Comparison of ENCODE assay signal across 14 cellular contexts in the genomic region with DNA sequence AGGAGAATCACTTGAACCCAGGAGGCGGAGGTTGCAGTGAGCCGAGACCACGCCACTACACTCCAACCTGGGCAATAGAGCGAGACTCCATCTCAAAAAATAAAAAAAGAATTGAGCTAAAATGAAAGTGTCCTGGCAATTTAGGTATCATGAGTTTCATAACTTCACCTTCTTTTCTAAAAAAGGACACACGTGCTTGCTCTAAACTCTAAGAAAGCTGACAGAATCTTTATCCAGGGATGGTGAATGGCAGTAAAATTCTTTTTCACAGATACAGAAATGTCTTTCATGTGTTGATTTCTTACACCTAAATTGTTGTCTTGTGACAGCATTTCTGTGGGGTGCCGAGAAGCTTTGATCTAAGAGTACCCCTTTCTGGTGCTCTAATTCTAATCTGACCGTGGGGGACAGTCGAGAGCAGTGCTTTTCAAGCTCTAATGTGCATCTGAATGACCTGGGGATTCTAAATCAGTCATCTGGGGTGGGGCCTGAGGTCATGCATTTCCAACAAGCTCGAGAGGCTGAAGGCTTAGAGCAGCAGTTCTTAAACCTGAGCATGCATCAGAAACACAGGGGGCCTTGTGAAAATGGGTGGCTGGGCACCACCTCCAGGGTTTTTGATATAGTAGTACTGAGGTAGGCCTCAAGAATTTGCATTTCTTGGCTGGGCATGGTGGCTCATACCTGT. TPM values are rescaled to one million over a fixed set of nuclear protein-coding genes. Genes with fewer than 3 reads are reported as not detected.
DNase-seq lines count a peak whose midpoint lies in the region; ATAC-seq and TF ChIP-seq lines count a peak whose summit lies in the region.
"Had no signal": no experiment of that assay in that cellular context is flagged by ENCODE, and none has a peak within 500 bp of the region (broad histone marks: within the 10 kb centered on the region; RNA-seq: fewer than 3 reads in every experiment).

No MANE protein-coding gene starts in this region.

- no peak overlapping the region for H4K8ac ChIP-seq in mesendoderm (ENCODE audit: low read depth, low read length)

- ATAC-seq in GM18861 (IDR thresholded peaks at IDR 0.05; ENCODE audit: unreplicated experiment) (peak; percentile 41), GM21737 (IDR thresholded peaks at IDR 0.05; ENCODE audit: unreplicated experiment) (peak; percentile 37), HG03354 (IDR thresholded peaks at IDR 0.05; ENCODE audit: poor library complexity, severe bottlenecking, unreplicated experiment) (peak; percentile 54), left cardiac atrium (no peak)

- peaks cover 34% of the 10 kb centered on the region for H3K27me3 Mint-ChIP-seq in HFFc6 (ENCODE audit: insufficient read depth)

- no CpG with 5 or more reads among the region's 9 CpGs for WGBS in mesendoderm (ENCODE audit: extremely low coverage, insufficient coverage, low lambda C conversion rate)

- no peak overlapping the region for H3K56ac ChIP-seq in mesendoderm (ENCODE audit: low read length)

- H3K79me1 ChIP-seq in mesendoderm (ENCODE audit: low read length) = no peaks in the 10 kb centered on the region

- H3K9me3 Mint-ChIP-seq in HFFc6 = peaks cover 3% of the 10 kb centered on the region; the same call in 1 of the 2 replicates
- H3K9me3 Mint-ChIP-seq: neural crest cell had no signal

- no peak overlapping the region for H2AK5ac ChIP-seq in mesendoderm (ENCODE audit: low read length)

- no peaks in the 10 kb centered on the region for H3K36me3 ChIP-seq in mesendoderm (ENCODE audit: control insufficient read depth, insufficient read depth, low read length)

- no peaks in the 10 kb centered on the region for H3K4me1 Mint-ChIP-seq in HFFc6 (ENCODE audit: low read depth)

- H3K36me3 Mint-ChIP-seq in HFFc6 (ENCODE audit: low read depth) = no peaks in the 10 kb centered on the region

- TF ChIP-seq CTCF in HFFc6 (IDR thresholded peaks at IDR 0.05) = no peak

- H3K9ac ChIP-seq in mesendoderm (ENCODE audit: low read length) = no peak overlapping the region

- no peak overlapping the region for H3K4me2 ChIP-seq in mesendoderm (ENCODE audit: low read length)

- H2BK15ac ChIP-seq in mesendoderm (replicated peaks; ENCODE audit: low read depth) = no peak overlapping the region

- no peaks in the 10 kb centered on the region for H3K79me2 ChIP-seq in mesendoderm (ENCODE audit: control insufficient read depth, insufficient read depth, low read length)

- intact Hi-C loops in left cardiac atrium (cut with DNase I) = no loop called here

- no peak overlapping the region for H2BK5ac ChIP-seq in mesendoderm (ENCODE audit: low read length)

- no peak overlapping the region for H3K4ac ChIP-seq in mesendoderm (ENCODE audit: low read depth, low read length)

- no peaks in the 10 kb centered on the region for H3K27me3 ChIP-seq in mesendoderm (ENCODE audit: insufficient read depth, low read length, poor library complexity)

- H3K4me3 ChIP-seq in mesendoderm (ENCODE audit: low read length) = no peak overlapping the region
- H3K4me3 ChIP-seq: coronary artery had no signal

- no peak overlapping the region for H3K27ac ChIP-seq in mesendoderm (ENCODE audit: low read depth, low read length)
- H3K27ac ChIP-seq: coronary artery had no signal

- H3K18ac ChIP-seq in mesendoderm (ENCODE audit: low read length) = no peak overlapping the region

- no peak overlapping the region for H3K4me3 Mint-ChIP-seq in HFFc6
- H3K4me3 Mint-ChIP-seq: neural crest cell had no signal

- no peak overlapping the region for H3K27ac Mint-ChIP-seq in HFFc6

- DNase-seq in mesendoderm (peak; percentile 3), HFFc6 (no peak), left cardiac atrium (no peak), mucosa of gallbladder (ENCODE audit: low spot score) (no peak)
- no peak for DNase-seq in stimulated activated naive CD4-positive, alpha-beta T cell (lab: John Stamatoyannopoulos, UW)
- DNase-seq: DMS 273 treated with DMSO at 0.1 percent for 48 hours, hippocampal formation, NCI-H2227 treated with DMSO at 0.1 percent for 48 hours, T1000 had no signal

- no peaks in the 10 kb centered on the region for H3K4me1 ChIP-seq in mesendoderm (ENCODE audit: control insufficient read depth, low read depth, low read length)

- no peak overlapping the region for H2BK120ac ChIP-seq in mesendoderm (ENCODE audit: low read depth, low read length)

- H3K23ac ChIP-seq in mesendoderm (ENCODE audit: low read length) = no peak overlapping the region

- no peak overlapping the region for H4K5ac ChIP-seq in mesendoderm (ENCODE audit: low read length)

RNA-seq across cellular contexts. Expression of gene REL, which starts 42.1 kb away (rescaled TPM):
- polyA plus RNA-seq in mesendoderm (2013, experiment 1 of 2) = 3.1 TPM
- polyA plus RNA-seq in mesendoderm (2013, experiment 2 of 2) = 2.7 TPM
- 1 to 10 TPM; 2.5 to 3.9 (median 3.3) TPM for total RNA-seq in HFFc6 (2021; fragmentation: NEBNext Ultra II Directional; extraction: Animal tissue kit (Norgen Biotek cat#: 25700))
- 1 to 10 TPM; 7.3 to 8.2 TPM for total RNA-seq in left cardiac atrium
- total RNA-seq in mucosa of gallbladder = 14.0 TPM

Comparison
In these comparisons a context has a peak if more than half of its experiments do, and no peak if none do; other contexts are left out.
1. ATAC-seq: peak in GM18861 (single experiment), GM21737 (single experiment) and HG03354 (single experiment); none in left cardiac atrium (0 of 2).